19 cellular contexts compared by ENCODE assay signal in the genomic region with DNA sequence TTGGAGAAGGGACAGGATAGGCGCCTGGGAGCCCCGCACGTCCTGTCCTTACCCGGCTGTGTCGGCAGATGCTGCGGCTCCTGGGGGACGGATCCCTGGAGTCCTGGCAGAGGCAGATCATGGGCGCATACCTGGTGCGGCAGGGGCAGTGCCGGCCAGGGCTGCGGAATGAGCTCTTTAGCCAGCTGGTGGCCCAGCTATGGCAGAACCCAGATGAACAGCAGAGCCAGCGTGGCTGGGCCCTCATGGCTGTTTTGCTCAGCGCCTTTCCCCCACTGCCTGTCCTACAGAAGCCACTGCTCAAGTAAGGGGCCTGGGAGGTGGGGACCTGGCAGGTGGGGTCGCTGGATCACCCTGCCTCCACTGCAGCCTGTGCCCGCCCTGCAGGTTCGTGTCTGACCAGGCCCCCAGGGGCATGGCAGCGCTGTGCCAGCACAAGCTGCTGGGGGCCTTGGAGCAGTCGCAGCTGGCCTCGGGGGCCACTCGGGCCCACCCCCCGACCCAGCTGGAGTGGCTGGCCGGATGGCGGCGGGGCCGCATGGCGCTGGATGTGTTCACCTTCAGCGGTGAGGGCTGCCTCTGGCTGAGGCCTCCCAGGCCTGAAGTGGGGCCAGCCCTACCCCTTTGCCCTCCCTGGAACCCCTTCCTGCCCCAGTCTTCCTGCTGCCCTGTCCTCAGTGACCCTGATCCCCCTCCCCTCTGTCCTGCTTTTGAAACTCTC. TPM values are rescaled to one million over a fixed set of nuclear protein-coding genes. Genes with fewer than 3 reads are reported as not detected.
A peak's percentile ranks its signal among the peaks of the same experiment; 100 is the strongest.
DNase-seq lines count a peak whose midpoint lies in the region; ATAC-seq and TF ChIP-seq lines count a peak whose summit lies in the region.
"Had no signal": no experiment of that assay in that cellular context is flagged by ENCODE, and none has a peak within 500 bp of the region (broad histone marks: within the 10 kb centered on the region; RNA-seq: fewer than 3 reads in every experiment).

No MANE protein-coding gene starts in this region.

- H3K9me3 ChIP-seq in right cardiac atrium (ENCODE audit: control insufficient read depth, low read length) (no peaks in the 10 kb centered on the region), right atrium auricular region (no peaks in the 10 kb centered on the region), HEK293 (ENCODE audit: control insufficient read depth, insufficient read depth, low read depth, low read length) (no peaks in the 10 kb centered on the region), mucosa of rectum (ENCODE audit: control insufficient read depth in 2 of 2, low read length in 2 of 2) (no peaks in the 10 kb centered on the region)
- H3K9me3 ChIP-seq: BLaER1, HAP-1 had no signal

- WGBS in right cardiac atrium: 88% methylated on average over 27 of the region's 27 CpGs

- intact Hi-C loops in right cardiac atrium (cut with DNase I): no loop called here

- no peak overlapping the region for H3K27ac ChIP-seq in right cardiac atrium (ENCODE audit: low read length)
- no peak overlapping the region for H3K27ac ChIP-seq in right atrium auricular region
- no peak overlapping the region for H3K27ac ChIP-seq in HEK293 (ENCODE audit: extremely low read depth, low read depth, low read length)
- peak overlapping the region; percentile 89 to 94 for H3K27ac ChIP-seq in mucosa of rectum (ENCODE audit: low read depth in 2 of 2, low read length in 2 of 2)
- H3K27ac ChIP-seq in foreskin keratinocyte: no peak overlapping the region
- H3K27ac ChIP-seq: 22Rv1, BLaER1 had no signal

- H3K36me3 ChIP-seq in right atrium auricular region: peaks cover 42% of the 10 kb centered on the region
- no peaks in the 10 kb centered on the region for H3K36me3 ChIP-seq in HEK293 (ENCODE audit: control insufficient read depth in 2 of 2, insufficient read depth in 1 of 2, low read length in 2 of 2)
- H3K36me3 ChIP-seq in mucosa of rectum (ENCODE audit: control insufficient read depth in 2 of 2, insufficient read depth in 2 of 2, low read length in 2 of 2): peaks cover 24 to 27% of the 10 kb centered on the region in 2 donors
- H3K36me3 ChIP-seq: HAP-1 had no signal

- ATAC-seq in right cardiac atrium: no peak
- no peak for ATAC-seq in HG03520 (IDR thresholded peaks at IDR 0.05; ENCODE audit: unreplicated experiment)
- ATAC-seq in foreskin keratinocyte: no peak
- no peak for ATAC-seq in esophagus mucosa

- H3K9ac ChIP-seq in mucosa of rectum (ENCODE audit: low read depth in 1 of 2, low read length in 2 of 2): peak overlapping the region in 1 of 2 donors; percentile 80
- H3K9ac ChIP-seq: BLaER1 had no signal

- CTCF ChIA-PET in HEK293 (lab: Yijun Ruan, JAX): interaction anchor here (0.6 to 10.3 kb wide), 4 partner anchors 12 to 1022 kb away, joined by 3 to 102 read pairs (median 4); no protein-coding TSS in a partner anchor

- H3K4me3 ChIP-seq in right cardiac atrium (ENCODE audit: low read length) (no peak overlapping the region), right atrium auricular region (no peak overlapping the region), HEK293 (ENCODE audit: low read depth, low read length) (no peak overlapping the region), mucosa of rectum (ENCODE audit: low read length in 2 of 2) (peak overlapping the region; percentile 7 to 14)
- H3K4me3 ChIP-seq: BLaER1, HAP-1 had no signal

- POLR2A ChIA-PET in HEK293 (lab: Yijun Ruan, JAX): interaction anchor here (0.8 kb wide), 1 partner anchor 17 kb away, joined by 3 read pairs; no protein-coding TSS in a partner anchor

- TF ChIP-seq CTCF in right atrium auricular region (IDR thresholded peaks at IDR 0.05): no peak
- no peak for TF ChIP-seq CTCF in HEK293 (tag by site-specific recombination; IDR thresholded peaks at IDR 0.05)
- no peak for TF ChIP-seq CTCF in foreskin keratinocyte (conservative IDR thresholded peaks at IDR 0.05)

- H3K4me1 ChIP-seq in right cardiac atrium (ENCODE audit: control insufficient read depth, insufficient read depth, low read length) (no peaks in the 10 kb centered on the region), right atrium auricular region (no peaks in the 10 kb centered on the region), HEK293 (ENCODE audit: control insufficient read depth, insufficient read depth, low read length) (no peaks in the 10 kb centered on the region), mucosa of rectum (ENCODE audit: control insufficient read depth in 2 of 2, insufficient read depth in 2 of 2, low read length in 2 of 2) (peaks cover 53 to 72% of the 10 kb centered on the region in 2 donors), foreskin keratinocyte (no peaks in the 10 kb centered on the region)
- H3K4me1 ChIP-seq: BLaER1, HAP-1 had no signal

- DNase-seq in right cardiac atrium (peak; percentile 13 to 47 (median 15)), right atrium auricular region (ENCODE audit: low spot score) (no peak), foreskin keratinocyte (no peak)
- DNase-seq: CD4-positive, CD25-positive, alpha-beta regulatory T cell; CD8-positive, alpha-beta memory T cell; COR-L47; DMS 273 treated with DMSO at 0.1 percent for 48 hours; DMS53; HFFc6 had no signal

- H3K27me3 ChIP-seq in right cardiac atrium (ENCODE audit: control insufficient read depth, insufficient read depth): no peaks in the 10 kb centered on the region
- H3K27me3 ChIP-seq in right atrium auricular region: no peaks in the 10 kb centered on the region
- no peaks in the 10 kb centered on the region for H3K27me3 ChIP-seq in mucosa of rectum (ENCODE audit: control insufficient read depth in 2 of 2, insufficient read depth in 2 of 2, low read length in 2 of 2)
- peaks cover 4% of the 10 kb centered on the region for H3K27me3 ChIP-seq in foreskin keratinocyte
- H3K27me3 ChIP-seq: BLaER1 had no signal

TF ChIP-seq in HEK293, 187 proteins besides CTCF, POLR2A, EP300 and RAD21:
- TF ChIP-seq GLIS2 (tag by site-specific recombination; IDR thresholded peaks at IDR 0.05) (peak; percentile 13; the same call in 1 of the 2 replicates), ZNF404 (tag by site-specific recombination; IDR thresholded peaks at IDR 0.05) (no peak), ZNF600 (tag by site-specific recombination; IDR thresholded peaks at IDR 0.05) (peak; percentile 45; the same call in 1 of the 2 replicates)

RNA-seq across cellular contexts. Expression of a gene that starts 20.2 kb away (rescaled TPM):
- 10 to 100 TPM in 2 of 4 donors, 1 to 10 TPM in 2; 6.9 to 12.2 (median 9.6) TPM for total RNA-seq in right cardiac atrium
- polyA plus RNA-seq in right cardiac atrium: 13.5 TPM
- total RNA-seq in right atrium auricular region: 10 to 100 TPM in 1 of 2 donors, 1 to 10 TPM in 1; 6.4 to 12.0 TPM
- total RNA-seq in foreskin keratinocyte: not detected in 2 replicates
- polyA plus RNA-seq in foreskin keratinocyte: 0.06 TPM in 1 of 2 replicates, not detected in the other
- total RNA-seq in esophagus mucosa: 10.1 TPM
- total RNA-seq: A673, H1 had no signal
- polyA plus RNA-seq: AG04450, H1 had no signal

RNA-seq across cellular contexts. Expression of a gene that starts 25.5 kb away (rescaled TPM):
- total RNA-seq in right cardiac atrium (100 to 1,000 TPM in 1 of 4 donors, 10 to 100 TPM in 3; 75.8 to 131 (median 93.4) TPM), right atrium auricular region (10 to 100 TPM; 29.3 to 34.3 TPM), foreskin keratinocyte (0.67 and 0.75 TPM in 2 replicates), esophagus mucosa (15.6 TPM)
- polyA plus RNA-seq in right cardiac atrium (70.9 TPM), foreskin keratinocyte (0.23 and 1.00 TPM in 2 replicates)

RNA-seq across cellular contexts. Expression of a gene that starts 53.9 kb away (rescaled TPM):
- total RNA-seq in right cardiac atrium (10 to 100 TPM in 3 of 4 donors, 1 to 10 TPM in 1; 7.9 to 19.9 (median 14.8) TPM), right atrium auricular region (1 to 10 TPM; 6.2 to 7.1 TPM), foreskin keratinocyte (26.3 and 27.4 TPM in 2 replicates), esophagus mucosa (36.6 TPM)
- polyA plus RNA-seq in right cardiac atrium (13.5 TPM), foreskin keratinocyte (19.5 and 20.5 TPM in 2 replicates)

RNA-seq across cellular contexts. Expression of a gene that starts 54.1 kb away (rescaled TPM):
- total RNA-seq in right cardiac atrium: 10 to 100 TPM; 51.0 to 66.5 (median 56.3) TPM
- 58.5 TPM for polyA plus RNA-seq in right cardiac atrium
- 10 to 100 TPM; 28.5 to 44.6 TPM for total RNA-seq in right atrium auricular region
- 95.0 and 96.3 TPM in 2 replicates for total RNA-seq in foreskin keratinocyte
- polyA plus RNA-seq in foreskin keratinocyte: 113 and 118 TPM in 2 replicates
- 46.3 TPM for total RNA-seq in esophagus mucosa

Comparison
In these comparisons a context has a peak if more than half of its experiments do, and no peak if none do; other contexts are left out.
1. DNase-seq: peak in right cardiac atrium (3 of 3); none in right atrium auricular region (single experiment) and foreskin keratinocyte (0 of 2).
2. H3K27ac ChIP-seq: peak in mucosa of rectum (2 of 2); none in right cardiac atrium (single experiment), right atrium auricular region (0 of 2), HEK293 (single experiment) and foreskin keratinocyte (single experiment).
3. H3K4me3 ChIP-seq: peak in mucosa of rectum (2 of 2); none in right cardiac atrium (single experiment), right atrium auricular region (0 of 2) and HEK293 (single experiment).